Comparison of ENCODE assay signal across 12 cellular contexts in the genomic region with DNA sequence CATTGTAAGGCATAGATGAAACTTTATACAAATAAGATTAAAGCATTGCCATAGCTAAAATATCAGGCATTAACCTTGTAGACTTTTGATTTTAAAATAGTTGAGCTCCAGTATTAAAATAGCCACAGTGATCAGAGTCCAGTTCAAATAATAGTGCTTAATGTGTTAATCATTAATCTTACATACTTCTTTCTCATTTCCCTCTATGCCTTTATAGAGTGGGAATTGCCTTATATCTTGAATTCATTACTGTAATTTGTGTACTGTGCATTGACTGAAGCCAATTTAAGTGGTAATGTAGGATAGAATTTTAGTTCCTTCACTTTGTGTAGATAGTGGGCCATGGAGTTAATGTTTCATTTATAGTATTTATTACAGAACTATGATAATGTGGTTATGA.
DNase-seq lines count a peak whose midpoint lies in the region; TF ChIP-seq lines count a peak whose summit lies in the region.
"Had no signal": no experiment of that assay in that cellular context is flagged by ENCODE, and none has a peak within 500 bp of the region (broad histone marks: within the 10 kb centered on the region; RNA-seq: fewer than 3 reads in every experiment).

No MANE protein-coding gene starts in this region.

- H3K27ac ChIP-seq in neural progenitor cell = peak overlapping the region; percentile 92
- H3K27ac ChIP-seq: A549 had no signal

- H4K20me1 ChIP-seq in neural progenitor cell (ENCODE audit: low read depth) = no peaks in the 10 kb centered on the region

- DNase-seq in HT-29 (ENCODE audit: low spot score) (peak; percentile 24), SW480 (ENCODE audit: low spot score) (peak; percentile 3), kidney glomerular epithelial cell (lab: John Stamatoyannopoulos, UW) (peak; percentile 11), neural progenitor cell (ENCODE audit: low spot score) (no peak), NCI-H526 treated with DMSO at 0.1 percent for 48 hours (lab: John Stamatoyannopoulos, UW) (no peak), 8988T (no peak)
- DNase-seq in activated effector memory CD4-positive, alpha-beta T cell treated with Interleukin-2 at 50 U/mL for 16 hours = no peak
- DNase-seq: CD8-positive, alpha-beta T cell; COR-L47; HFFc6 had no signal

- H3K36me3 ChIP-seq in neural progenitor cell = no peaks in the 10 kb centered on the region

- H3F3A ChIP-seq in neural progenitor cell (ENCODE audit: low read depth) = peaks cover 16% of the 10 kb centered on the region

- no peak overlapping the region for H2AFZ ChIP-seq in neural progenitor cell (replicated peaks)

- peaks cover 3% of the 10 kb centered on the region for H3K36me3 Mint-ChIP-seq in neural progenitor cell
- H3K36me3 Mint-ChIP-seq: CD14-positive monocyte; CD8-positive, alpha-beta T cell had no signal

- H3K27me3 Mint-ChIP-seq in neural progenitor cell (ENCODE audit: insufficient read depth, low read depth) = no peaks in the 10 kb centered on the region

- H3K4me3 ChIP-seq in neural progenitor cell = no peak overlapping the region
- H3K4me3 ChIP-seq: A549 had no signal

- H3K4me1 Mint-ChIP-seq in neural progenitor cell = peaks cover 10% of the 10 kb centered on the region
- H3K4me1 Mint-ChIP-seq: CD14-positive monocyte had no signal

- H3K9me3 ChIP-seq in neural progenitor cell (ENCODE audit: low read depth) = no peaks in the 10 kb centered on the region
- H3K9me3 ChIP-seq: A549 had no signal

- no peaks in the 10 kb centered on the region for H3K27me3 ChIP-seq in neural progenitor cell

- no peak for TF ChIP-seq CTCF in neural progenitor cell (IDR thresholded peaks at IDR 0.05)

- H3K4me1 ChIP-seq in neural progenitor cell = peaks cover 25% of the 10 kb centered on the region

- peaks cover 19% of the 10 kb centered on the region for H3K9me3 Mint-ChIP-seq in neural progenitor cell
- H3K9me3 Mint-ChIP-seq: CD8-positive, alpha-beta T cell; HFFc6 had no signal

- H3K4me3 Mint-ChIP-seq in neural progenitor cell = no peak overlapping the region
- H3K4me3 Mint-ChIP-seq: CD14-positive monocyte; CD8-positive, alpha-beta T cell; HFFc6 had no signal

- no peaks in the 10 kb centered on the region for H3K79me2 ChIP-seq in neural progenitor cell (ENCODE audit: low read depth)

- H3K9ac ChIP-seq in neural progenitor cell = no peak overlapping the region

- peak overlapping the region; percentile 67 for H3K4me2 ChIP-seq in neural progenitor cell
- H3K4me2 ChIP-seq: A549 had no signal

- H3K27ac Mint-ChIP-seq in neural progenitor cell = no peak overlapping the region
- H3K27ac Mint-ChIP-seq: CD14-positive monocyte; CD8-positive, alpha-beta T cell; HFFc6 had no signal

Comparison
In these comparisons a context has a peak if more than half of its experiments do, and no peak if none do; other contexts are left out.
1. DNase-seq: peak in HT-29 (single experiment), SW480 (single experiment) and kidney glomerular epithelial cell (single experiment); none in neural progenitor cell (single experiment), NCI-H526 treated with DMSO at 0.1 percent for 48 hours (single experiment), activated effector memory CD4-positive, alpha-beta T cell treated with Interleukin-2 at 50 U/mL for 16 hours (single experiment) and 8988T (single experiment).